ENCODE assay signal across 20 cellular contexts in genomic region chr13:90177519-90177918, GRCh38.
"Had no signal": no experiment of that assay in that cellular context is flagged by ENCODE, and none has a peak within 500 bp of the region (broad histone marks: within the 10 kb centered on the region; RNA-seq: fewer than 3 reads in every experiment).

No MANE protein-coding gene starts in this region.

- FAIRE-seq: HTR-8/SVneo had no signal

- DNase-seq: KBM-7, MV-4-11, NCI-H1048, NCI-H1105, NCI-H1436 treated with DMSO at 0.1 percent for 48 hours, NCI-H1694, NCI-H187 treated with DMSO at 0.1 percent for 48 hours, NCI-H2029 treated with DMSO at 0.1 percent for 48 hours, NCI-H2171, NCI-H345, NCI-H446 treated with DMSO at 0.1 percent for 48 hours, NCI-H510A treated with DMSO at 0.1 percent for 48 hours, NCI-H526, NCI-H774, PC-3, SHP77, SK-N-SH, SW 1271, T-cell had no signal
